ENCODE assay signal across 8 cellular contexts in genomic region chr2:50770299-50770698, GRCh38.
"Had no signal": no experiment of that assay in that cellular context is flagged by ENCODE, and none has a peak within 500 bp of the region (broad histone marks: within the 10 kb centered on the region; RNA-seq: fewer than 3 reads in every experiment).

No MANE protein-coding gene starts in this region.

- DNase-seq: H9, HCEC 1CT, IMR-90 had no signal

- FAIRE-seq: H1, H54, HTR-8/SVneo, K562 had no signal

- ATAC-seq: GM23338, K562 had no signal

- H3K4me3 ChIP-seq: GM23338, K562 had no signal
